26 cellular contexts compared by ENCODE assay signal in genomic region chr10:17094844-17095243, GRCh38.
"Had no signal": no experiment of that assay in that cellular context is flagged by ENCODE, and none has a peak within 500 bp of the region (broad histone marks: within the 10 kb centered on the region; RNA-seq: fewer than 3 reads in every experiment).

No MANE protein-coding gene starts in this region.

- H3K4me1 ChIP-seq: colonic mucosa, esophagus squamous epithelium, gastrocnemius medialis, left lung, lower lobe of right lung had no signal

- ATAC-seq: effector memory CD8-positive, alpha-beta T cell; esophagus mucosa; gastrocnemius medialis; heart right ventricle; left cardiac atrium; left lung; left ventricle myocardium superior; lower lobe of right lung; mucosa of descending colon had no signal

- H3K27me3 ChIP-seq: colonic mucosa, esophagus squamous epithelium, gastrocnemius medialis, heart right ventricle, left lung had no signal

- DNase-seq: colonic mucosa; cortex of kidney; effector CD8-positive, alpha-beta T cell; effector memory CD8-positive, alpha-beta T cell; endodermal cell; erythroblast; esophagus squamous epithelium; foreskin fibroblast; foreskin melanocyte; gastrocnemius medialis; glutamatergic neuron; head of caudate nucleus; heart right ventricle; hypothalamus; immature natural killer cell; islet precursor cell; left cardiac atrium; left lung; left ventricle myocardium superior; lower lobe of right lung; mesenchymal stem cell; mucosa of descending colon; naive B cell had no signal

- H3K36me3 ChIP-seq: colonic mucosa, esophagus squamous epithelium, gastrocnemius medialis, heart right ventricle, left lung, lower lobe of right lung had no signal

- H3K4me3 ChIP-seq: colonic mucosa, esophagus squamous epithelium, gastrocnemius medialis, heart right ventricle, left lung, lower lobe of right lung, mucosa of descending colon had no signal

- FAIRE-seq: endometrium had no signal

- H3K27ac ChIP-seq: colonic mucosa, epithelial cell of prostate, esophagus squamous epithelium, gastrocnemius medialis, heart right ventricle, left lung, lower lobe of right lung had no signal

- H3K9me3 ChIP-seq: colonic mucosa, esophagus squamous epithelium, gastrocnemius medialis, lower lobe of right lung, mucosa of descending colon had no signal
